In the genomic region with DNA sequence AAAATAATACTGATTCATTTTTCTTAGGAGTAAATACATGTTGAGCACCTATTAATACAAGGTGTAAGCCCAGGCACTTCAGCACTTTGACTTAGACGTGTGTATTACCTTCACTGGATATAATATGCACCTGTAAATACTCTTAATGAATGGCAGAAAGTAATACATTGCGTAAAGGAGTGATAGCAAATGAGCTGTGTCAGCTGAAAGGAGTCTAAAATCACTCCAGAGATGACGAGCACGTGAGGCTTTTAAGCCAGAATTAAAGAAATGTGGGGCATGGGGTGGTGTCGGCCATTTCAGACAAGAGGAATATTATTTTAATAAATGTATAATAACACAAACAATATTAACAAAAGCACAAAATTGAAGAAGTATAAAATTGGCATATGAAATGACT, we compare ENCODE assay signal across 11 cellular contexts.
"Had no signal": no experiment of that assay in that cellular context is flagged by ENCODE, and none has a peak within 500 bp of the region (broad histone marks: within the 10 kb centered on the region; RNA-seq: fewer than 3 reads in every experiment).

No MANE protein-coding gene starts in this region.

- H3K27ac Mint-ChIP-seq: GM23338, H9, HFFc6 had no signal

- ATAC-seq: GM23338, HCT116 had no signal

- H3K36me3 ChIP-seq: HAP-1 had no signal

- H3K4me3 ChIP-seq: GM23248, GM23338, HAP-1 had no signal

- H3K9me3 Mint-ChIP-seq: HFFc6 had no signal

- H3K27ac ChIP-seq: GM23248 had no signal

- DNase-seq: GM23248, GOT3, H7, H9, HCEC 1CT, HFFc6 had no signal

- FAIRE-seq: H1, H54 had no signal

- H3K4me2 ChIP-seq: GM23338 had no signal

- H2AFZ ChIP-seq: GM23338 had no signal

- H3K9ac ChIP-seq: GM23248 had no signal

- H3K4me3 Mint-ChIP-seq: GM23338, H9, HFFc6 had no signal

- H3K9me3 ChIP-seq: HAP-1 had no signal

- H3K4me1 Mint-ChIP-seq: GM23338, H9 had no signal

- H3K4me1 ChIP-seq: HAP-1 had no signal
